In genomic region chr1:167094690-167095089, GRCh38 we compare ENCODE assay signal across 1 cellular context.
TF ChIP-seq lines count a peak whose summit lies in the region.

No MANE protein-coding gene starts in this region.

TF ChIP-seq in H1, 55 proteins besides CTCF, POLR2A, EP300 and RAD21:
- no peak for TF ChIP-seq SP4 (IDR thresholded peaks at IDR 0.05; ENCODE audit: low read length)
- TF ChIP-seq CREB1 (IDR thresholded peaks at IDR 0.05) = no peak
- TF ChIP-seq CBX5 (IDR thresholded peaks at IDR 0.05; ENCODE audit: low read depth, low read length) = no peak
- no peak for TF ChIP-seq MAFK (IDR thresholded peaks at IDR 0.05; ENCODE audit: low read depth, low read length)
- no peak for TF ChIP-seq TEAD4 (IDR thresholded peaks at IDR 0.05; ENCODE audit: low read depth, low read length)
- TF ChIP-seq HDAC2 (IDR thresholded peaks at IDR 0.05; ENCODE audit: borderline replicate concordance in 1 of 2, low read depth in 2 of 2, low read length in 2 of 2) = no peak
- no peak for TF ChIP-seq NRF1 (IDR thresholded peaks at IDR 0.05; ENCODE audit: low read depth, low read length)
- no peak for TF ChIP-seq SP2 (IDR thresholded peaks at IDR 0.05; ENCODE audit: low read length)
- no peak for TF ChIP-seq TAF1 (IDR thresholded peaks at IDR 0.05; ENCODE audit: low read depth, low read length)
- TF ChIP-seq KDM5A (IDR thresholded peaks at IDR 0.05; ENCODE audit: low read length) = no peak
- no peak for TF ChIP-seq USF2 (IDR thresholded peaks at IDR 0.05; ENCODE audit: low read length)
- no peak for TF ChIP-seq BRCA1 (IDR thresholded peaks at IDR 0.05; ENCODE audit: low read depth, low read length)
- no peak for TF ChIP-seq CHD7 (IDR thresholded peaks at IDR 0.05; ENCODE audit: insufficient replicate concordance, low read length)
- TF ChIP-seq KDM1A (IDR thresholded peaks at IDR 0.05; ENCODE audit: borderline replicate concordance, low read length) = no peak
TF ChIP-seq in H1: peak in this region for 0.
